ENCODE assay signal across 13 cellular contexts in the genomic region with DNA sequence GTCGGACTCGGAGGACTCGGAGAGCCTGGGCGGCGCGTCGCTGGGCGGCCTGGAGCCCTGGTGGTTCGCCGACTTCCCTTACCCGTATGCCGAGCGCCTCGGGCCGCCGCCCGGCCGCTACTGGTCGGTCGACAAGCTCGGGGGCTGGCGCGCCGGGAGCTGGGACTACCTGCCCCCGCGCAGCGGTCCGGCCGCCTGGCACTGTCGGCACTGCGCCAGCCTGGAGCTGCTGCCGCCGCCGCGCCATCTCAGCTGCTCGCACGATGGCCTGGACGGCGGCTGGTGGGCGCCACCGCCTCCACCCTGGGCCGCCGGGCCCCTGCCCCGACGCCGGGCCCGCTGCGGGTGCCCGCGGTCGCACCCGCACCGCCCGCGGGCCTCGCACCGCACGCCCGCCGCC. TPM values are rescaled to one million over a fixed set of nuclear protein-coding genes. Genes with fewer than 3 reads are reported as not detected.
DNase-seq lines count a peak whose midpoint lies in the region; ATAC-seq and TF ChIP-seq lines count a peak whose summit lies in the region.
"Had no signal": no experiment of that assay in that cellular context is flagged by ENCODE, and none has a peak within 500 bp of the region (broad histone marks: within the 10 kb centered on the region; RNA-seq: fewer than 3 reads in every experiment).

No MANE protein-coding gene starts in this region.

- TF ChIP-seq POLR2A in Peyer's patch (IDR thresholded peaks at IDR 0.05), result no peak

- DNase-seq in A673 (ENCODE audit: low spot score), result peak; percentile 41
- DNase-seq in Peyer's patch, result no peak
- DNase-seq in iris pigment epithelial cell (ENCODE audit: low read depth), result peak; percentile 26
- no peak for DNase-seq in PC-9
- no peak for DNase-seq in effector memory CD8-positive, alpha-beta T cell
- no peak for DNase-seq in cerebellar nuclear complex (lab: John Stamatoyannopoulos, UW)
- no peak for DNase-seq in activated naive CD4-positive, alpha-beta T cell treated with anti-CD3 and anti-CD28 coated beads for 36 hours
- DNase-seq: DMS 273 treated with DMSO at 0.1 percent for 48 hours, NCI-H2081 treated with DMSO at 0.1 percent for 48 hours had no signal

- H3K36me3 Mint-ChIP-seq in effector memory CD8-positive, alpha-beta T cell (ENCODE audit: insufficient read depth), result peaks cover 22% of the 10 kb centered on the region
- peaks cover 19% of the 10 kb centered on the region for H3K36me3 Mint-ChIP-seq in activated naive CD4-positive, alpha-beta T cell treated with anti-CD3 and anti-CD28 coated beads for 36 hours (ENCODE audit: low read depth)

- H3K4me2 ChIP-seq in BLaER1 (peak overlapping the region; percentile 90), PC-9 (no peak overlapping the region)

- H4K20me1 ChIP-seq in BLaER1, result no peaks in the 10 kb centered on the region
- no peaks in the 10 kb centered on the region; the same call in 1 of the 2 replicates for H4K20me1 ChIP-seq in PC-9 (ENCODE audit: insufficient read depth)

- H3K36me3 ChIP-seq in A673 (ENCODE audit: insufficient read depth, low read length, poor library complexity, severe bottlenecking), result peaks cover 16% of the 10 kb centered on the region
- peaks cover 14% of the 10 kb centered on the region for H3K36me3 ChIP-seq in BLaER1
- peaks cover 0 to 10% (median 0%) of the 10 kb centered on the region in 3 donors for H3K36me3 ChIP-seq in Peyer's patch
- peaks cover 13% of the 10 kb centered on the region for H3K36me3 ChIP-seq in PC-9 (ENCODE audit: low read depth)

- H3K27ac ChIP-seq in A673 (ENCODE audit: low read depth, low read length, poor library complexity, severe bottlenecking), result no peak overlapping the region
- no peak overlapping the region for H3K27ac ChIP-seq in BLaER1
- H3K27ac ChIP-seq in Peyer's patch, result no peak overlapping the region
- no peak overlapping the region for H3K27ac ChIP-seq in PC-9

- peaks cover 16 to 27% of the 10 kb centered on the region in 2 donors for H3K4me1 Mint-ChIP-seq in effector memory CD8-positive, alpha-beta T cell (ENCODE audit: low read depth in 2 of 2)
- H3K4me1 Mint-ChIP-seq in activated naive CD4-positive, alpha-beta T cell treated with anti-CD3 and anti-CD28 coated beads for 36 hours (ENCODE audit: low read depth), result peaks cover 28% of the 10 kb centered on the region

- ATAC-seq in effector memory CD8-positive, alpha-beta T cell (replicated peaks), result no peak

- TF ChIP-seq CTCF in A673 (conservative IDR thresholded peaks at IDR 0.05; ENCODE audit: low read depth, low read length) (no peak), Peyer's patch (IDR thresholded peaks at IDR 0.05) (no peak), PC-9 (conservative IDR thresholded peaks at IDR 0.05) (no peak)

- H3K4me3 Mint-ChIP-seq in effector memory CD8-positive, alpha-beta T cell, result no peak overlapping the region
- H3K4me3 Mint-ChIP-seq in activated naive CD4-positive, alpha-beta T cell treated with anti-CD3 and anti-CD28 coated beads for 36 hours, result no peak overlapping the region

- H3K79me2 ChIP-seq in PC-9 (ENCODE audit: low read depth), result peaks cover 24% of the 10 kb centered on the region

- H3K9ac ChIP-seq in BLaER1, result no peak overlapping the region

- H3K4me1 ChIP-seq in A673 (ENCODE audit: insufficient read depth, low read length, poor library complexity, severe bottlenecking) (peaks cover 13% of the 10 kb centered on the region), BLaER1 (peaks cover 34% of the 10 kb centered on the region), Peyer's patch (peaks cover 0 to 28% (median 15%) of the 10 kb centered on the region in 4 donors), PC-9 (replicated peaks; ENCODE audit: insufficient read depth) (peaks cover 23% of the 10 kb centered on the region; the same call in 1 of the 2 replicates)

- POLR2A ChIA-PET in A673 (lab: Charles Lee; ENCODE audit: low non-redundant PET), result no interaction called here
- POLR2A ChIA-PET in PC-9 (lab: Charles Lee; ENCODE audit: unreplicated experiment), result no interaction called here

- no peak overlapping the region for H3K27ac Mint-ChIP-seq in effector memory CD8-positive, alpha-beta T cell
- H3K27ac Mint-ChIP-seq in activated naive CD4-positive, alpha-beta T cell treated with anti-CD3 and anti-CD28 coated beads for 36 hours, result no peak overlapping the region
- H3K27ac Mint-ChIP-seq: activated T-helper 2 cell treated with anti-CD3 and anti-CD28 coated beads, Interferon-gamma antibody, Interleukin-2, Interleukin-4, amounts not matched to agents 10 μg/mL and 5 μg/mL and 100 μg/mL, durations not matched to agents 14 hours and 24 hours and 36 hours; progenitor cell of endocrine pancreas had no signal

- H3K27me3 Mint-ChIP-seq in effector memory CD8-positive, alpha-beta T cell, result peaks cover 16 to 27% of the 10 kb centered on the region in 2 donors
- peaks cover 21% of the 10 kb centered on the region for H3K27me3 Mint-ChIP-seq in activated naive CD4-positive, alpha-beta T cell treated with anti-CD3 and anti-CD28 coated beads for 36 hours (ENCODE audit: low read depth)
- H3K27me3 Mint-ChIP-seq: progenitor cell of endocrine pancreas had no signal

- CTCF ChIA-PET in A673 (lab: Charles Lee), result interaction anchor here (0.6 kb wide), 1 partner anchor 561 kb away, joined by 3 read pairs; no protein-coding TSS in a partner anchor
- CTCF ChIA-PET in PC-9 (lab: Charles Lee), result interaction anchor here (0.6 to 0.7 kb wide), 2 partner anchors 92 to 478 kb away, joined by 4 to 5 read pairs; no protein-coding TSS in a partner anchor
- CTCF ChIA-PET in activated naive CD4-positive, alpha-beta T cell treated with anti-CD3 and anti-CD28 coated beads for 36 hours (lab: Charles Lee), result no interaction called here

- H3K9me3 Mint-ChIP-seq in effector memory CD8-positive, alpha-beta T cell, result no peaks in the 10 kb centered on the region
- H3K9me3 Mint-ChIP-seq in activated naive CD4-positive, alpha-beta T cell treated with anti-CD3 and anti-CD28 coated beads for 36 hours, result no peaks in the 10 kb centered on the region
- H3K9me3 Mint-ChIP-seq: activated T-helper 2 cell treated with anti-CD3 and anti-CD28 coated beads, Interferon-gamma antibody, Interleukin-2, Interleukin-4, amounts not matched to agents 10 μg/mL and 5 μg/mL and 100 μg/mL, durations not matched to agents 14 hours and 24 hours and 36 hours had no signal

- no peaks in the 10 kb centered on the region for H3K9me3 ChIP-seq in A673 (ENCODE audit: low read depth, low read length, poor library complexity, severe bottlenecking)
- H3K9me3 ChIP-seq in BLaER1, result peaks cover 5% of the 10 kb centered on the region; the same call in 1 of the 2 replicates
- H3K9me3 ChIP-seq in Peyer's patch, result no peaks in the 10 kb centered on the region
- H3K9me3 ChIP-seq in PC-9 (ENCODE audit: insufficient read depth, low read depth), result no peaks in the 10 kb centered on the region

- H3F3A ChIP-seq in PC-9 (ENCODE audit: insufficient read depth, low read depth), result peaks cover 35% of the 10 kb centered on the region

- H3K4me3 ChIP-seq in A673 (ENCODE audit: low read depth, low read length, poor library complexity, severe bottlenecking), result peak overlapping the region; percentile 94
- peak overlapping the region; percentile 87; the same call in 1 of the 2 replicates for H3K4me3 ChIP-seq in BLaER1
- H3K4me3 ChIP-seq in Peyer's patch, result peak overlapping the region in 3 of 4 donors; percentile 36 to 90 (median 46)
- H3K4me3 ChIP-seq in PC-9, result no peak overlapping the region
- H3K4me3 ChIP-seq: lung had no signal

- no peaks in the 10 kb centered on the region for H3K27me3 ChIP-seq in A673 (replicated peaks; ENCODE audit: insufficient read depth, low read depth, low read length, poor library complexity)
- peaks cover 38% of the 10 kb centered on the region for H3K27me3 ChIP-seq in BLaER1
- peaks cover 0 to 11% of the 10 kb centered on the region in 2 donors for H3K27me3 ChIP-seq in Peyer's patch
- H3K27me3 ChIP-seq in PC-9 (ENCODE audit: insufficient read depth, low read depth), result no peaks in the 10 kb centered on the region

- intact Hi-C loops in A673 (cut with micrococcal nuclease; ENCODE audit: unreplicated experiment), result no loop called here
- intact Hi-C loops in PC-9 (cut with micrococcal nuclease; ENCODE audit: unreplicated experiment), result no loop called here
- intact Hi-C loops in activated naive CD4-positive, alpha-beta T cell treated with anti-CD3 and anti-CD28 coated beads for 36 hours (cut with micrococcal nuclease), result no loop called here

- no peak overlapping the region for H2AFZ ChIP-seq in PC-9

- H3K9me2 ChIP-seq in PC-9 (ENCODE audit: insufficient read depth), result no peaks in the 10 kb centered on the region

- no TSS peak for BruUV-seq in A673 (replicated peaks; lab: Mats Ljungman, UMichigan)
- BruUV-seq in PC-9 (replicated peaks; lab: Mats Ljungman, UMichigan), result no TSS peak

RNA-seq across cellular contexts. Expression of gene GRWD1, which starts 2.5 kb away (rescaled TPM):
- total RNA-seq in A673 (2021), result 86.4 and 109 TPM in 2 replicates
- 10 to 100 TPM in 3 of 4 donors, 1 to 10 TPM in 1; 10.0 to 17.6 (median 15.6) TPM for total RNA-seq in Peyer's patch
- 35.5 and 44.2 TPM in 2 replicates for total RNA-seq in PC-9 (2021)
- 10 to 100 TPM; 32.4 to 36.0 TPM for total RNA-seq in activated naive CD4-positive, alpha-beta T cell treated with anti-CD3 and anti-CD28 coated beads for 36 hours

RNA-seq across cellular contexts. Expression of gene KCNJ14, which starts 12.1 kb away (rescaled TPM):
- 6.5 and 7.0 TPM in 2 replicates for total RNA-seq in A673 (2021)
- 1 to 10 TPM in 3 of 4 donors, under 1 TPM in 1; 0.88 to 2.0 (median 1.8) TPM for total RNA-seq in Peyer's patch
- 5.4 and 8.3 TPM in 2 replicates for total RNA-seq in PC-9 (2021)
- total RNA-seq in activated naive CD4-positive, alpha-beta T cell treated with anti-CD3 and anti-CD28 coated beads for 36 hours, result 1 to 10 TPM; 1.7 to 1.8 TPM

RNA-seq across cellular contexts. Expression of gene CYTH2, which starts 25.9 kb away (rescaled TPM):
- total RNA-seq in A673 (2021) (120 and 125 TPM in 2 replicates), Peyer's patch (100 to 1,000 TPM in 1 of 4 donors, 10 to 100 TPM in 3; 64.5 to 160 (median 76.9) TPM), PC-9 (2021) (74.4 and 93.0 TPM in 2 replicates)
- total RNA-seq in activated naive CD4-positive, alpha-beta T cell treated with anti-CD3 and anti-CD28 coated beads for 36 hours, result 10 to 100 TPM; 36.7 to 38.0 TPM

RNA-seq across cellular contexts. Expression of gene GRIN2D, which starts 49.8 kb away (rescaled TPM):
- 10.4 and 11.4 TPM in 2 replicates for total RNA-seq in A673 (2021)
- under 1 TPM in 2 of 4 donors, not detected in 2; 0.27 to 0.47 TPM for total RNA-seq in Peyer's patch
- total RNA-seq in PC-9 (2021), result 3.2 and 3.8 TPM in 2 replicates
- under 1 TPM; 0.05 to 0.07 TPM for total RNA-seq in activated naive CD4-positive, alpha-beta T cell treated with anti-CD3 and anti-CD28 coated beads for 36 hours

RNA-seq across cellular contexts. Expression of gene KDELR1, which starts 51.9 kb away (rescaled TPM):
- total RNA-seq in A673 (2021) (197 and 200 TPM in 2 replicates), Peyer's patch (100 to 1,000 TPM in 3 of 4 donors, 10 to 100 TPM in 1; 54.5 to 136 (median 112) TPM), PC-9 (2021) (220 and 261 TPM in 2 replicates)
- 10 to 100 TPM; 81.5 to 83.8 TPM for total RNA-seq in activated naive CD4-positive, alpha-beta T cell treated with anti-CD3 and anti-CD28 coated beads for 36 hours

Comparison
In these comparisons a context has a peak if more than half of its experiments do, and no peak if none do; other contexts are left out.
1. DNase-seq: peak in A673 (single experiment) and iris pigment epithelial cell (single experiment); none in Peyer's patch (0 of 3), PC-9 (0 of 2), effector memory CD8-positive, alpha-beta T cell (0 of 3), cerebellar nuclear complex (0 of 2) and activated naive CD4-positive, alpha-beta T cell treated with anti-CD3 and anti-CD28 coated beads for 36 hours (single experiment).